ENCODE assay signal across 9 cellular contexts in genomic region chr6:1329708-1330107, GRCh38. TPM values are rescaled to one million over a fixed set of nuclear protein-coding genes. Genes with fewer than 3 reads are reported as not detected.
"Had no signal": no experiment of that assay in that cellular context is flagged by ENCODE, and none has a peak within 500 bp of the region (broad histone marks: within the 10 kb centered on the region; RNA-seq: fewer than 3 reads in every experiment).

No MANE protein-coding gene starts in this region.

- FAIRE-seq: G401.6, GM12878, GM12891, GM12892, GM18507, GM19239 had no signal

- DNase-seq: GDM1, GF-D8 had no signal

- H3K4me3 ChIP-seq: GM12878 had no signal

- ATAC-seq: GM12878 had no signal

RNA-seq across cellular contexts. Expression of gene FOXQ1, which starts 17.8 kb away (rescaled TPM):
- total RNA-seq: G401 had no signal
- polyA plus RNA-seq: GM12878 had no signal

RNA-seq across cellular contexts. Expression of gene FOXF2, which starts 59.7 kb away (rescaled TPM):
- total RNA-seq: G401, GM12878 had no signal
- polyA plus RNA-seq: GM12878 had no signal
